In genomic region chr7:130409067-130409721, GRCh38 we compare ENCODE assay signal across 1 cellular context.
TF ChIP-seq lines count a peak whose summit lies in the region.

No MANE protein-coding gene starts in this region.

TF ChIP-seq in IMR-90, 13 proteins besides CTCF, POLR2A, EP300 and RAD21:
- TF ChIP-seq USF2 (IDR thresholded peaks at IDR 0.05; ENCODE audit: low read depth, low read length) (no peak), CEBPB (IDR thresholded peaks at IDR 0.05; ENCODE audit: low read depth, low read length) (no peak), MAFK (IDR thresholded peaks at IDR 0.05; ENCODE audit: low read depth, low read length) (no peak), MAZ (IDR thresholded peaks at IDR 0.05; ENCODE audit: borderline replicate concordance, low read depth, low read length) (no peak), BHLHE40 (IDR thresholded peaks at IDR 0.05; ENCODE audit: low read depth, low read length) (no peak), MXI1 (IDR thresholded peaks at IDR 0.05; ENCODE audit: borderline replicate concordance, low read depth, low read length) (no peak), RCOR1 (IDR thresholded peaks at IDR 0.05; ENCODE audit: insufficient replicate concordance, low read length) (no peak), CHD1 (IDR thresholded peaks at IDR 0.05; ENCODE audit: low read depth, low read length) (no peak), SMC3 (IDR thresholded peaks at IDR 0.05; ENCODE audit: low read depth, low read length) (no peak), FOS (IDR thresholded peaks at IDR 0.05; ENCODE audit: low read depth, low read length) (no peak), RFX5 (IDR thresholded peaks at IDR 0.05; ENCODE audit: low read depth, low read length) (no peak), ELK1 (IDR thresholded peaks at IDR 0.05; ENCODE audit: borderline replicate concordance, low read depth, low read length) (no peak), NFE2L2 (IDR thresholded peaks at IDR 0.05; ENCODE audit: low read depth, low read length) (no peak)
TF ChIP-seq in IMR-90: peak in this region for 0.
